In the genomic region with DNA sequence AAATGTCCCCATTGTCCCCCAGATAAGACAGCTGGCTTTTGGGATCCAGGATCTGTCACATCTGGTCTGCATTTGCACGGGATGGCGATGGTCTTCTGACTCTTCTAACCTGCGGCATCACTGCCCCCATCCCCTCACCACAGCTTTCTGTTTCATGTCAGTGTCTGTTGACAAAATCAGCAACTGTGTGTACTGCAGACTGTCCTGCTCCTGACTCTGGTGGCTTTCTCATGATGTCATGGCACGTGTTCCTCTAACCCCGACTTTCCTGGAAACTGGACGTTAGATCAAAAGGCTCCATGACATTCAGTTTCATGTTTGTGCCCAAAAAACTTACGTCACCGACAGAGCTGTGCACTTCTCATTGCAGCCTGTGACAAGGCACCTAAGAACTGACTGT, we compare ENCODE assay signal across 12 cellular contexts. TPM values are rescaled to one million over a fixed set of nuclear protein-coding genes. Genes with fewer than 3 reads are reported as not detected.
DNase-seq lines count a peak whose midpoint lies in the region; ATAC-seq and TF ChIP-seq lines count a peak whose summit lies in the region.
"Had no signal": no experiment of that assay in that cellular context is flagged by ENCODE, and none has a peak within 500 bp of the region (broad histone marks: within the 10 kb centered on the region; RNA-seq: fewer than 3 reads in every experiment).

No MANE protein-coding gene starts in this region.

- no peak for DNase-seq in activated T-cell treated with anti-CD3 and anti-CD28 coated beads, Interleukin-2, amount 50 U/mL, for 72 hours
- no peak for DNase-seq in activated T-cell treated with anti-CD3 and anti-CD28 coated beads for 4 hours
- no peak for DNase-seq in lower lobe of right lung
- no peak for DNase-seq in tibial artery
- DNase-seq in LoVo (ENCODE audit: low spot score) = no peak
- DNase-seq in caudate nucleus (lab: John Stamatoyannopoulos, UW) = no peak
- DNase-seq: effector memory CD4-positive, alpha-beta T cell; kidney glomerular epithelial cell; NCI-H1436 treated with DMSO at 0.1 percent for 48 hours; stimulated activated CD4-positive, alpha-beta T cell treated with anti-CD3 and anti-CD28 coated beads, Interleukin-12 subunit alpha, Interleukin-12 subunit beta, amount 100 ng/mL, for 4 hours had no signal

- TF ChIP-seq CTCF in lower lobe of right lung (IDR thresholded peaks at IDR 0.05) (no peak), tibial artery (IDR thresholded peaks at IDR 0.05) (no peak)

- H3K36me3 Mint-ChIP-seq in activated T-cell treated with anti-CD3 and anti-CD28 coated beads, Interleukin-2, amount 50 U/mL, for 72 hours (ENCODE audit: insufficient read depth in 2 of 2) = peaks cover 21 to 36% of the 10 kb centered on the region in 2 donors
- H3K36me3 Mint-ChIP-seq in activated T-helper 17 cell treated with anti-CD3 and anti-CD28 coated beads, Interleukin-2, amount 50 U/mL, for 72 hours (ENCODE audit: low read depth) = peaks cover 73% of the 10 kb centered on the region

- H3K4me3 ChIP-seq in lower lobe of right lung = no peak overlapping the region
- no peak overlapping the region for H3K4me3 ChIP-seq in tibial artery

- H3K27me3 ChIP-seq in lower lobe of right lung (ENCODE audit: low read depth) = no peaks in the 10 kb centered on the region
- H3K27me3 ChIP-seq in tibial artery = no peaks in the 10 kb centered on the region

- peak overlapping the region; percentile 51 for H3K27ac Mint-ChIP-seq in activated T-cell treated with anti-CD3 and anti-CD28 coated beads, Interleukin-2, amount 50 U/mL, for 72 hours
- H3K27ac Mint-ChIP-seq in activated T-helper 17 cell treated with anti-CD3 and anti-CD28 coated beads, Interleukin-2, amount 50 U/mL, for 72 hours = peak overlapping the region; percentile 74

- peaks cover 20% of the 10 kb centered on the region for H3K4me1 ChIP-seq in lower lobe of right lung
- H3K4me1 ChIP-seq in tibial artery = peaks cover 8 to 19% (median 13%) of the 10 kb centered on the region in 4 donors

- H3K4me1 Mint-ChIP-seq in activated T-cell treated with anti-CD3 and anti-CD28 coated beads, Interleukin-2, amount 50 U/mL, for 72 hours (ENCODE audit: low read depth) = peaks cover 5% of the 10 kb centered on the region
- H3K4me1 Mint-ChIP-seq in activated T-helper 17 cell treated with anti-CD3 and anti-CD28 coated beads, Interleukin-2, amount 50 U/mL, for 72 hours = peaks cover 7% of the 10 kb centered on the region

- H3K36me3 ChIP-seq in lower lobe of right lung = peaks cover 14% of the 10 kb centered on the region
- H3K36me3 ChIP-seq in tibial artery = peaks cover 0 to 21% (median 0%) of the 10 kb centered on the region in 3 donors

- H3K27me3 Mint-ChIP-seq in activated T-cell treated with anti-CD3 and anti-CD28 coated beads, Interleukin-2, amount 50 U/mL, for 72 hours (ENCODE audit: low read depth) = no peaks in the 10 kb centered on the region
- no peaks in the 10 kb centered on the region for H3K27me3 Mint-ChIP-seq in activated T-helper 17 cell treated with anti-CD3 and anti-CD28 coated beads, Interleukin-2, amount 50 U/mL, for 72 hours

- H3K9me3 Mint-ChIP-seq in activated T-cell treated with anti-CD3 and anti-CD28 coated beads, Interleukin-2, amount 50 U/mL, for 72 hours = no peaks in the 10 kb centered on the region
- H3K9me3 Mint-ChIP-seq in activated T-helper 17 cell treated with anti-CD3 and anti-CD28 coated beads, Interleukin-2, amount 50 U/mL, for 72 hours = no peaks in the 10 kb centered on the region

- intact Hi-C loops in lower lobe of right lung (cut with DNase I) (no loop called here), tibial artery (cut with DNase I; ENCODE audit: low total_unique reads) (no loop called here)

- no peak overlapping the region for H3K4me3 Mint-ChIP-seq in activated T-cell treated with anti-CD3 and anti-CD28 coated beads, Interleukin-2, amount 50 U/mL, for 72 hours
- no peak overlapping the region for H3K4me3 Mint-ChIP-seq in activated T-helper 17 cell treated with anti-CD3 and anti-CD28 coated beads, Interleukin-2, amount 50 U/mL, for 72 hours

- no peaks in the 10 kb centered on the region for H3K9me3 ChIP-seq in lower lobe of right lung
- H3K9me3 ChIP-seq in tibial artery = no peaks in the 10 kb centered on the region

- ATAC-seq in activated T-cell treated with anti-CD3 and anti-CD28 coated beads, Interleukin-2, amount 50 U/mL, for 72 hours (replicated peaks in 1 of 2) = no peak
- no peak for ATAC-seq in activated T-helper 17 cell treated with anti-CD3 and anti-CD28 coated beads, Interleukin-2, amount 50 U/mL, for 72 hours (replicated peaks)
- ATAC-seq in lower lobe of right lung = peak; percentile 10 to 57
- ATAC-seq in HG03025 (IDR thresholded peaks at IDR 0.05; ENCODE audit: low FRiP score, unreplicated experiment) = no peak

- H3K27ac ChIP-seq in lower lobe of right lung = peak overlapping the region; percentile 74
- peak overlapping the region; percentile 86 to 92 for H3K27ac ChIP-seq in tibial artery
- no peak overlapping the region for H3K27ac ChIP-seq in caudate nucleus (ENCODE audit: low read depth, low read length)

RNA-seq across cellular contexts. Expression of a gene that starts 30.1 kb away (rescaled TPM):
- 10 to 100 TPM in 1 of 2 donors, 1 to 10 TPM in 1; 9.4 to 15.1 TPM for total RNA-seq in activated T-cell treated with anti-CD3 and anti-CD28 coated beads, Interleukin-2, amount 50 U/mL, for 72 hours
- 1 to 10 TPM; 3.8 to 4.4 TPM for total RNA-seq in activated T-helper 17 cell treated with anti-CD3 and anti-CD28 coated beads, Interleukin-2, amount 50 U/mL, for 72 hours
- 55.3 TPM for total RNA-seq in lower lobe of right lung

Comparison
In these comparisons a context has a peak if more than half of its experiments do, and no peak if none do; other contexts are left out.
1. ATAC-seq: peak in lower lobe of right lung (2 of 2); none in activated T-cell treated with anti-CD3 and anti-CD28 coated beads, Interleukin-2, amount 50 U/mL, for 72 hours (0 of 2), activated T-helper 17 cell treated with anti-CD3 and anti-CD28 coated beads, Interleukin-2, amount 50 U/mL, for 72 hours (single experiment) and HG03025 (single experiment).